ENCODE assay signal across 8 cellular contexts in the genomic region with DNA sequence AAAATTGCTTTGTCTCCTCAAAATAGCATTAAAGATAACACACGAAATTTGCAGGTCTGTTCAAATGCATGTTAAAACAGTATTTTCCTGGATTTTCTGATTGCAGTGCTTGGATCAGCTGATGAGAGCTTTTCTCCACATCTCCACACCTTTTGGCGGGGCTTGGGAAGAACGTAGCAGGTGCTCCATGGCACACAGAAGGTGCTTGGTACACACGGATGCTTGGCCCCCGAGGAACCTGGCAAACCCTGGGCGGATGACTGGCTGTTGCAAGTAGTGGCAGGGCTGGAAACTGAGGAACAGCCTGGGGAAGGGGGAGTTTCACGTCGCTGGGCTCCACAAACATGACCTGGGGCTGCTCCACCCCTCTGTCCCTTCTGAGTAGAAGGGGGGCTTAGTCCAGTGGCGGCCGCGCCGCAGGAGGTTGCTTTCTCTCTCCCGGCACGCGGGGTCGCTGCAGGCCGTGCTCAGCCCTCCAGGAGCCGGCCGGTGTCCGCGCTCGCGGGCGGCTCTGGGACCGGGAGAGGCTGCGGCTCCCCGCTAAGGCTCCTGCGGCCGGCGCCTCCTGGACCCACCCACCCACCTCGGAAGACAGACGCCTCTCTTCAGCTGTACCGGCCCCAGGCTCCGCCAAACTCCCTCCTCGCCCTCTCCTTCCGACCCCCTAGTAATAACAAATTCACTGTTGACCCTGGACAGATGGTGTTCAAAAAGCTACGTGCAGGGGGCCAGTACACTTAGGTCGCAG.
A peak's percentile ranks its signal among the peaks of the same experiment; 100 is the strongest.
DNase-seq lines count a peak whose midpoint lies in the region; ATAC-seq and TF ChIP-seq lines count a peak whose summit lies in the region.

No MANE protein-coding gene starts in this region.

- DNase-seq in stimulated activated CD4-positive, alpha-beta T cell treated with anti-CD3 and anti-CD28 coated beads, Interleukin-15, amount 100 ng/mL, for 24 hours = peak; percentile 24
- DNase-seq in stimulated activated CD4-positive, alpha-beta T cell treated with anti-CD3 and anti-CD28 coated beads, Interleukin-1b, Interleukin-23, amount 100 ng/mL, for 48 hours = no peak
- peak; percentile 22 for DNase-seq in NCI-H1092 (lab: John Stamatoyannopoulos, UW)
- peak; percentile 19 for DNase-seq in astrocyte of the spinal cord (ENCODE audit: low read depth, low spot score)
- DNase-seq in iPS-NIHi11 (ENCODE audit: low spot score) = peak; percentile 89
- DNase-seq in stromal cell of bone marrow (ENCODE audit: low read depth) = peak; percentile 15
- DNase-seq in G401 (ENCODE audit: low spot score) = no peak

- ATAC-seq in HG03095 (IDR thresholded peaks at IDR 0.05; ENCODE audit: unreplicated experiment) = no peak

- in situ Hi-C loops in astrocyte of the spinal cord (cut with HindIII; ENCODE audit: low sequenced_read_pairs) = no loop called here
- in situ Hi-C loops in G401 (cut with HindIII; ENCODE audit: low sequenced_read_pairs) = no loop called here

- no peak overlapping the region for H3K4me3 ChIP-seq in astrocyte of the spinal cord (ENCODE audit: low read depth, low read length)

- peak; percentile 50 for TF ChIP-seq CTCF in astrocyte of the spinal cord (IDR thresholded peaks at IDR 0.05; ENCODE audit: low read depth, low read length)

Comparison
In these comparisons a context has a peak if more than half of its experiments do, and no peak if none do; other contexts are left out.
1. DNase-seq: peak in stimulated activated CD4-positive, alpha-beta T cell treated with anti-CD3 and anti-CD28 coated beads, Interleukin-15, amount 100 ng/mL, for 24 hours (single experiment), NCI-H1092 (single experiment), astrocyte of the spinal cord (single experiment), iPS-NIHi11 (single experiment) and stromal cell of bone marrow (single experiment); none in stimulated activated CD4-positive, alpha-beta T cell treated with anti-CD3 and anti-CD28 coated beads, Interleukin-1b, Interleukin-23, amount 100 ng/mL, for 48 hours (single experiment) and G401 (single experiment).